15 cellular contexts compared by ENCODE assay signal in the genomic region with DNA sequence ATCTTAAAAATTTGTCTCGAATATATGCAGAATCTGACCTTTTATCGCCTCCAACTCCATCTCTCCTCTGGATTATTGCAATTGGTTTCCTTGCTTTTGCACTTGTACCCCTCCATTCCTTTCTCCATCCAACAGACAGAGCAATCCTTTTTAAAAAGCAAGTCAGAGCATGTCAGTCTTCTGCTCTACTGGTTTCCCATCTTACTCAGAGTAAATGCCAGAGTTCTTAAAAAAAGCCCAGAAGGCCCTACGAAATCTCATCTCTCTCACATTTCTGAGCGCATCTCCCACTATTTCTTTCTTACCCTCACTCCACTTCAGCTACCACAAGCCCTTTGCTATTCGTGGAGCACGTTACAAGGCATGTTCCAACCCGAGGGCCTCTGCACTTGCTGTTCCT.
DNase-seq lines count a peak whose midpoint lies in the region; ATAC-seq and TF ChIP-seq lines count a peak whose summit lies in the region.
"Had no signal": no experiment of that assay in that cellular context is flagged by ENCODE, and none has a peak within 500 bp of the region (broad histone marks: within the 10 kb centered on the region; RNA-seq: fewer than 3 reads in every experiment).

No MANE protein-coding gene starts in this region.

- intact Hi-C loops in IMR-90 (cut with micrococcal nuclease) (no loop called here), mammary epithelial cell (cut with micrococcal nuclease) (loop anchor here (5.0 kb wide), 1 partner anchor 63 kb away; no protein-coding TSS in a partner anchor)

- H3K56ac ChIP-seq in IMR-90 (ENCODE audit: extremely low read depth, insufficient read depth, low read length) = no peak overlapping the region

- no peaks in the 10 kb centered on the region for H3K79me1 ChIP-seq in IMR-90 (ENCODE audit: low read depth in 1 of 2, low read length in 2 of 2)

- H2BK5ac ChIP-seq in IMR-90 (ENCODE audit: low read depth, low read length, poor library complexity, severe bottlenecking) = no peak overlapping the region

- no peak for TF ChIP-seq POLR2A in IMR-90 (IDR thresholded peaks at IDR 0.05; ENCODE audit: low read depth, low read length)

- H3K4me2 ChIP-seq in IMR-90 (ENCODE audit: low read depth, low read length) (no peak overlapping the region), mammary epithelial cell (ENCODE audit: insufficient read depth, low read depth, low read length) (peak overlapping the region; percentile 48)

- no peak overlapping the region for H3K14ac ChIP-seq in IMR-90 (replicated peaks; ENCODE audit: low read depth, low read length)

- no peak overlapping the region for H2BK20ac ChIP-seq in IMR-90 (ENCODE audit: low read depth, low read length)

- H3K9ac ChIP-seq in IMR-90 (ENCODE audit: low read depth, low read length) = no peak overlapping the region
- H3K9ac ChIP-seq in mammary epithelial cell (ENCODE audit: insufficient read depth, low read length) = no peak overlapping the region

- 94 to 100% methylated on average over 1 to 7 of the region's 7 CpGs for WGBS in IMR-90 (ENCODE audit: extremely low coverage in 2 of 2, insufficient read length in 1 of 2), 2 experiments
- 69% methylated on average over 7 of the region's 7 CpGs for WGBS in mammary epithelial cell (ENCODE audit: low coverage, missing lambda C conversion rate)

- DNase-seq in IMR-90 = no peak
- peak; percentile 66 for DNase-seq in mammary epithelial cell
- no peak for DNase-seq in COLO668 (lab: John Stamatoyannopoulos, UW; ENCODE audit: unreplicated experiment)
- DNase-seq in omental fat pad (ENCODE audit: low spot score) = no peak
- DNase-seq: ACHN; BE2C; C1 segment of cervical spinal cord; Caco-2; CD4-positive, CD25-positive, alpha-beta regulatory T cell; CD8-positive, alpha-beta memory T cell; GOT3; H7 had no signal

- H2AFZ ChIP-seq in IMR-90 (replicated peaks; ENCODE audit: low read length, poor library complexity) = no peak overlapping the region
- H2AFZ ChIP-seq in mammary epithelial cell (ENCODE audit: low read depth, low read length) = peak overlapping the region; percentile 35

- H3K9me3 ChIP-seq in IMR-90 (ENCODE audit: control insufficient read depth, insufficient read depth, low read length) (peaks cover 1% of the 10 kb centered on the region; the same call in 1 of the 2 replicates), mammary epithelial cell (replicated peaks; ENCODE audit: insufficient read depth, low read length) (no peaks in the 10 kb centered on the region)
- H3K9me3 ChIP-seq: BE2C had no signal

- H2BK120ac ChIP-seq in IMR-90 (ENCODE audit: low read depth, low read length) = peak overlapping the region; percentile 1; the same call in 1 of the 2 replicates

- H4K91ac ChIP-seq in IMR-90 (ENCODE audit: insufficient read depth, low read depth, low read length) = no peak overlapping the region

- no peak overlapping the region for H3K23ac ChIP-seq in IMR-90 (ENCODE audit: low read depth, low read length)

- dilution Hi-C loops in IMR-90 (cut with HindIII; ENCODE audit: low sequenced_read_pairs, unreplicated experiment) (no loop called here), mammary epithelial cell (cut with HindIII; ENCODE audit: low sequenced_read_pairs) (no loop called here)

- CTCF ChIA-PET in IMR-90 (lab: Yijun Ruan, JAX) (interaction anchor here (0.7 kb wide), 1 partner anchor 943 kb away, joined by 4 read pairs; no protein-coding TSS in a partner anchor), mammary epithelial cell (lab: Charles Lee; ENCODE audit: low non-redundant PET) (no interaction called here)

- H3K79me2 ChIP-seq in mammary epithelial cell (ENCODE audit: insufficient read depth, low read length) = no peaks in the 10 kb centered on the region

- no peak overlapping the region; the same call in 2 of the 3 replicates for H2BK15ac ChIP-seq in IMR-90 (ENCODE audit: low read depth, low read length)

- in situ Hi-C loops in IMR-90 (cut with MboI; ENCODE audit: low sequenced_read_pairs) (no loop called here), mammary epithelial cell (cut with MboI; ENCODE audit: low sequenced_read_pairs in 2 of 2) (no loop called here)

- H3K4me1 ChIP-seq in IMR-90 (ENCODE audit: control insufficient read depth, insufficient read depth, low read length) = peaks cover 6% of the 10 kb centered on the region
- H3K4me1 ChIP-seq in mammary epithelial cell (ENCODE audit: insufficient read depth, low read length) = peaks cover 41% of the 10 kb centered on the region
- H3K4me1 ChIP-seq: BE2C, Caco-2 had no signal

- ATAC-seq in IMR-90 (ENCODE audit: low read depth) (no peak), esophagus mucosa (peak; percentile 39), omental fat pad (ENCODE audit: low FRiP score) (no peak), GM21381 (IDR thresholded peaks at IDR 0.05; ENCODE audit: unreplicated experiment) (no peak)
- ATAC-seq: HepG2 had no signal

- no peak overlapping the region for H4K5ac ChIP-seq in IMR-90 (ENCODE audit: low read depth, low read length)

- H2AK5ac ChIP-seq in IMR-90 (ENCODE audit: low read depth, low read length) = peak overlapping the region; percentile 6; the same call in 1 of the 2 replicates

- no peak for TF ChIP-seq RAD21 in IMR-90 (IDR thresholded peaks at IDR 0.05; ENCODE audit: low read length)

- H4K20me1 ChIP-seq in IMR-90 (ENCODE audit: insufficient read depth, low read length) = no peaks in the 10 kb centered on the region
- no peaks in the 10 kb centered on the region for H4K20me1 ChIP-seq in mammary epithelial cell (ENCODE audit: insufficient read depth, low read length)

- no peaks in the 10 kb centered on the region for H3K36me3 ChIP-seq in IMR-90 (ENCODE audit: control insufficient read depth, insufficient read depth, low read length)
- no peaks in the 10 kb centered on the region for H3K36me3 ChIP-seq in mammary epithelial cell (ENCODE audit: insufficient read depth, low read length)
- H3K36me3 ChIP-seq: BE2C had no signal

- POLR2A ChIA-PET in IMR-90 (lab: Charles Lee; ENCODE audit: unreplicated experiment) = no interaction called here

- 0 out of 2 replicates have a peak overlapping the region, but pooled peaks have one; percentile 58 for H3K18ac ChIP-seq in IMR-90 (ENCODE audit: low read depth, low read length)

- no peak overlapping the region for H3K4ac ChIP-seq in IMR-90 (ENCODE audit: low read depth, low read length)

- H3K4me3 ChIP-seq in IMR-90 (ENCODE audit: insufficient read depth, low read depth, low read length) = no peak overlapping the region
- no peak overlapping the region for H3K4me3 ChIP-seq in mammary epithelial cell (replicated peaks in 1 of 3; ENCODE audit: insufficient read depth in 1 of 3, low read depth in 2 of 3, low read length in 3 of 3)

- H4K8ac ChIP-seq in IMR-90 (ENCODE audit: low read depth in 2 of 2, low read length in 2 of 2) = no peak overlapping the region

- H3K27ac ChIP-seq in IMR-90 (ENCODE audit: insufficient read depth, low read length) = no peak overlapping the region
- H3K27ac ChIP-seq in mammary epithelial cell (ENCODE audit: insufficient read depth, low read depth, low read length) = no peak overlapping the region

- BruUV-seq in IMR-90 (replicated peaks; lab: Mats Ljungman, UMichigan) (no TSS peak), mammary epithelial cell (replicated peaks; lab: Mats Ljungman, UMichigan) (no TSS peak)

- H3K9me1 ChIP-seq in IMR-90 (ENCODE audit: insufficient read depth, low read length) = peaks cover 5% of the 10 kb centered on the region

- no peak overlapping the region for H2AK9ac ChIP-seq in IMR-90 (replicated peaks; ENCODE audit: low read depth, low read length, poor library complexity)

- no peaks in the 10 kb centered on the region for H3K27me3 ChIP-seq in IMR-90 (ENCODE audit: control insufficient read depth, insufficient read depth, low read length)
- no peaks in the 10 kb centered on the region for H3K27me3 ChIP-seq in mammary epithelial cell (ENCODE audit: insufficient read depth, low read length)

- TF ChIP-seq CTCF in IMR-90 (conservative IDR thresholded peaks at IDR 0.05; ENCODE audit: low read depth, low read length) (no peak), mammary epithelial cell (conservative IDR thresholded peaks at IDR 0.05 in 1 of 2, IDR thresholded peaks at IDR 0.05 in 1 of 2; ENCODE audit: extremely low read depth in 1 of 2, insufficient read depth in 1 of 2, low read depth in 1 of 2, low read length in 2 of 2) (no peak), omental fat pad (IDR thresholded peaks at IDR 0.05) (no peak)

TF ChIP-seq in IMR-90, 13 proteins besides CTCF, POLR2A, EP300 and RAD21:
- TF ChIP-seq RCOR1 (IDR thresholded peaks at IDR 0.05; ENCODE audit: insufficient replicate concordance, low read length) = no peak
